Comparison of ENCODE assay signal across 8 cellular contexts in the genomic region with DNA sequence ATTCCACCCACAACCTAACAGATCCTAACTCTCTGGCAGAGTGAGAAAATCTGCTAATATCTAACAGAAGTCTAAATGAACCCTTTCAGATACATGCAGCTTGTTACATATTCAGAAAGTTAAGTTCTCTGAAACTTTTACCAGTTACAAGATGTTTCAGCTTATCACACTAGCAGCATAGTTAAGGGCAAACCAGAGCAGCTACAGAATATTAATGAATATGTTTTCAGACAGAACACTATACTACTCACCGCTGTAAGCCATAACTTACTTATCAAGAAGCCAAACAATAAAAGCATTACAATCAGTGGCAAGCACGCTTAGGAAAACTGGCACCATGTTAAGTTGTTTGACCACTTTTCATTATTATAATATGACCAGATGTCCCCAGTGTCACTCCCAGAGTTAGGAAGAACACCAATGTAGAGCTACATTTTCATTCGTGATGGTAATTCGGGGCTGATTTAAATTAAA.
DNase-seq lines count a peak whose midpoint lies in the region; ATAC-seq and TF ChIP-seq lines count a peak whose summit lies in the region.

No MANE protein-coding gene starts in this region.

- H3K4me3 ChIP-seq in ACC112 (ENCODE audit: low read depth, low read length) (peak overlapping the region; percentile 96), HFF-Myc (replicated peaks; ENCODE audit: low read depth, low read length) (peak overlapping the region; percentile 90), cardiac fibroblast (replicated peaks in 1 of 2; ENCODE audit: low read depth in 2 of 2, low read length in 2 of 2) (peak overlapping the region; percentile 69 to 85), mucosa of rectum (ENCODE audit: low read length in 2 of 2) (peak overlapping the region; percentile 17 to 81)

- peak overlapping the region; percentile 95 for H3K27ac ChIP-seq in ACC112 (ENCODE audit: low read depth, low read length)
- no peak overlapping the region for H3K27ac ChIP-seq in mucosa of rectum (ENCODE audit: low read depth in 2 of 2, low read length in 2 of 2)

- H3K4me1 ChIP-seq in ACC112 (ENCODE audit: control insufficient read depth, insufficient read depth, low read length, unreplicated experiment), result peaks cover 52% of the 10 kb centered on the region
- H3K4me1 ChIP-seq in mucosa of rectum (ENCODE audit: control insufficient read depth in 2 of 2, insufficient read depth in 2 of 2, low read length in 2 of 2), result peaks cover 15 to 25% of the 10 kb centered on the region in 2 donors

- H3K9ac ChIP-seq in mucosa of rectum (ENCODE audit: low read depth in 1 of 2, low read length in 2 of 2), result peak overlapping the region; percentile 36 to 99

- DNase-seq in HFF-Myc (ENCODE audit: extremely low read depth, low read depth) (no peak), cardiac fibroblast (ENCODE audit: low read depth in 2 of 2) (peak in 1 of 2 donors; percentile 20), SW480 (ENCODE audit: low spot score) (no peak), NCI-H2081 (lab: John Stamatoyannopoulos, UW) (no peak)

- H3K27me3 ChIP-seq in ACC112 (ENCODE audit: insufficient read depth, low read length) (no peaks in the 10 kb centered on the region), mucosa of rectum (ENCODE audit: control insufficient read depth in 2 of 2, insufficient read depth in 2 of 2, low read length in 2 of 2) (no peaks in the 10 kb centered on the region)

- H3K79me2 ChIP-seq in ACC112 (ENCODE audit: control insufficient read depth, insufficient read depth, low read length, unreplicated experiment), result peaks cover 95% of the 10 kb centered on the region

- H3K36me3 ChIP-seq in ACC112 (ENCODE audit: insufficient read depth, low read length), result peaks cover 9% of the 10 kb centered on the region
- no peaks in the 10 kb centered on the region for H3K36me3 ChIP-seq in mucosa of rectum (ENCODE audit: control insufficient read depth in 2 of 2, insufficient read depth in 2 of 2, low read length in 2 of 2)

- no peaks in the 10 kb centered on the region for H3K9me3 ChIP-seq in mucosa of rectum (ENCODE audit: control insufficient read depth in 2 of 2, low read length in 2 of 2)

- ATAC-seq in HG03469 (IDR thresholded peaks at IDR 0.05; ENCODE audit: unreplicated experiment) (no peak), HG02610 (IDR thresholded peaks at IDR 0.05; ENCODE audit: unreplicated experiment) (no peak)

- TF ChIP-seq CTCF in HFF-Myc (IDR thresholded peaks at IDR 0.05; ENCODE audit: low read depth, low read length, missing control alignments), result no peak
- TF ChIP-seq CTCF in cardiac fibroblast (IDR thresholded peaks at IDR 0.05; ENCODE audit: low read depth, low read length), result no peak

- H2AFZ ChIP-seq in ACC112 (ENCODE audit: low read length, unreplicated experiment), result no peak overlapping the region
